ENCODE assay signal across 23 cellular contexts in genomic region chr9:126057461-126057860, GRCh38.
A peak's percentile ranks its signal among the peaks of the same experiment; 100 is the strongest.
DNase-seq lines count a peak whose midpoint lies in the region; ATAC-seq and TF ChIP-seq lines count a peak whose summit lies in the region.
"Had no signal": no experiment of that assay in that cellular context is flagged by ENCODE, and none has a peak within 500 bp of the region (broad histone marks: within the 10 kb centered on the region; RNA-seq: fewer than 3 reads in every experiment).

No MANE protein-coding gene starts in this region.

- H3K4me3 Mint-ChIP-seq in osteocyte (ENCODE audit: unreplicated experiment): no peak overlapping the region
- H3K4me3 Mint-ChIP-seq: activated CD8-positive, alpha-beta memory T cell treated with anti-CD3 and anti-CD28 coated beads, Interleukin-2, amount 10 ng/mL, durations not matched to agents 7 days and 5 days; activated naive CD4-positive, alpha-beta T cell treated with anti-CD3 and anti-CD28 coated beads for 36 hours; activated T-cell treated with anti-CD3 and anti-CD28 coated beads, Interleukin-2, amount 50 U/mL, for 72 hours; B cell; natural killer cell; stimulated activated memory B cell treated with anti-CD40 and anti-IgM and Interleukin-4, amounts not matched to agents 10 μg/mL and 1 μg/mL and 100 μg/mL, for 72 hours; T-helper 2 cell treated with Interferon-gamma antibody and Interleukin-4, amounts not matched to agents 5 μg/mL and 100 μg/mL, for 36 hours had no signal

- no peaks in the 10 kb centered on the region for H4K20me1 ChIP-seq in neural cell (ENCODE audit: insufficient read depth)

- no peaks in the 10 kb centered on the region for H3K36me3 ChIP-seq in neural cell (ENCODE audit: insufficient read depth, low read length)
- H3K36me3 ChIP-seq in body of pancreas (replicated peaks in 1 of 2; ENCODE audit: insufficient read depth in 1 of 2, low read depth in 2 of 2): no peaks in the 10 kb centered on the region
- H3K36me3 ChIP-seq: HAP-1, ovary, right atrium auricular region had no signal

- ATAC-seq in body of pancreas: no peak
- ATAC-seq: activated CD8-positive, alpha-beta memory T cell treated with anti-CD3 and anti-CD28 coated beads, Interleukin-2, amount 10 ng/mL, durations not matched to agents 7 days and 5 days; activated T-cell treated with anti-CD3 and anti-CD28 coated beads, Interleukin-2, amount 50 U/mL, for 72 hours; natural killer cell; stimulated activated memory B cell treated with anti-CD40 and anti-IgM and Interleukin-4, amounts not matched to agents 10 μg/mL and 1 μg/mL and 100 μg/mL, for 72 hours had no signal

- H3K9me3 ChIP-seq in neural cell (ENCODE audit: low read length) (no peaks in the 10 kb centered on the region), body of pancreas (no peaks in the 10 kb centered on the region)
- H3K9me3 ChIP-seq: HAP-1, ovary, right atrium auricular region had no signal

- no peak for TF ChIP-seq EP300 in neural cell (conservative IDR thresholded peaks at IDR 0.05; ENCODE audit: poor library complexity, severe bottlenecking)

- H3K4me3 ChIP-seq in neural cell (ENCODE audit: low read length): no peak overlapping the region
- no peak overlapping the region for H3K4me3 ChIP-seq in body of pancreas
- H3K4me3 ChIP-seq: HAP-1, ovary, right atrium auricular region had no signal

- TF ChIP-seq CTCF in neural cell (IDR thresholded peaks at IDR 0.05; ENCODE audit: poor library complexity, severe bottlenecking) (no peak), body of pancreas (IDR thresholded peaks at IDR 0.05) (no peak), osteocyte (IDR thresholded peaks at IDR 0.05) (no peak)

- TF ChIP-seq POLR2A in body of pancreas (IDR thresholded peaks at IDR 0.05): no peak

- intact Hi-C loops in body of pancreas (cut with DNase I): no loop called here

- TF ChIP-seq RAD21 in neural cell (conservative IDR thresholded peaks at IDR 0.05): no peak

- peak; percentile 75 for DNase-seq in NCI-H2107 treated with DMSO at 0.1 percent for 48 hours (lab: John Stamatoyannopoulos, UW; ENCODE audit: unreplicated experiment)
- no peak for DNase-seq in NCI-H2107 (lab: John Stamatoyannopoulos, UW)
- peak; percentile 71 for DNase-seq in NCI-H2081 treated with DMSO at 0.1 percent for 48 hours (lab: John Stamatoyannopoulos, UW)
- peak; percentile 44 for DNase-seq in NCI-H748 treated with DMSO at 0.1 percent for 48 hours (lab: John Stamatoyannopoulos, UW)
- no peak for DNase-seq in pons (ENCODE audit: low spot score)
- no peak for DNase-seq in body of pancreas
- no peak for DNase-seq in osteocyte (ENCODE audit: extremely low spot score, unreplicated experiment)
- DNase-seq: activated CD4-positive, alpha-beta T cell treated with anti-CD3 and anti-CD28 coated beads, Interleukin-2, amount 50 U/mL, for 1 hour; activated CD8-positive, alpha-beta memory T cell treated with anti-CD3 and anti-CD28 coated beads, Interleukin-2, amount 10 ng/mL, durations not matched to agents 7 days and 5 days; activated naive CD4-positive, alpha-beta T cell treated with anti-CD3 and anti-CD28 coated beads for 36 hours; activated T-cell treated with anti-CD3 and anti-CD28 coated beads, Interleukin-2, amount 50 U/mL, for 72 hours; cortex of kidney; natural killer cell; NCI-H345; stimulated activated CD4-positive, alpha-beta T cell treated with anti-CD3 and anti-CD28 coated beads, Interleukin-4, amount 100 ng/mL, for 1 hour had no signal

- no peaks in the 10 kb centered on the region for H3K9me2 ChIP-seq in neural cell (ENCODE audit: insufficient read depth, low read length)

- no peaks in the 10 kb centered on the region for H3F3A ChIP-seq in neural cell (ENCODE audit: insufficient read depth, low read length, poor library complexity, severe bottlenecking)

- H3K9ac ChIP-seq in neural cell (ENCODE audit: low read length): peak overlapping the region; percentile 43

- H3K9me3 Mint-ChIP-seq in osteocyte (ENCODE audit: unreplicated experiment): no peaks in the 10 kb centered on the region
- H3K9me3 Mint-ChIP-seq: activated naive CD4-positive, alpha-beta T cell treated with anti-CD3 and anti-CD28 coated beads for 36 hours; activated T-cell treated with anti-CD3 and anti-CD28 coated beads, Interleukin-2, amount 50 U/mL, for 72 hours; natural killer cell; stimulated activated memory B cell treated with anti-CD40 and anti-IgM and Interleukin-4, amounts not matched to agents 10 μg/mL and 1 μg/mL and 100 μg/mL, for 72 hours; T-helper 2 cell treated with Interferon-gamma antibody and Interleukin-4, amounts not matched to agents 5 μg/mL and 100 μg/mL, for 36 hours had no signal

- no peaks in the 10 kb centered on the region for H3K4me1 Mint-ChIP-seq in osteocyte (ENCODE audit: unreplicated experiment)
- H3K4me1 Mint-ChIP-seq: activated CD8-positive, alpha-beta memory T cell treated with anti-CD3 and anti-CD28 coated beads, Interleukin-2, amount 10 ng/mL, durations not matched to agents 7 days and 5 days; B cell; natural killer cell; stimulated activated memory B cell treated with anti-CD40 and anti-IgM and Interleukin-4, amounts not matched to agents 10 μg/mL and 1 μg/mL and 100 μg/mL, for 72 hours had no signal

- H3K27me3 ChIP-seq in neural cell (ENCODE audit: insufficient read depth, low read depth, low read length) (no peaks in the 10 kb centered on the region), body of pancreas (no peaks in the 10 kb centered on the region)
- H3K27me3 ChIP-seq: ovary, right atrium auricular region had no signal

- H3K27ac ChIP-seq in neural cell (ENCODE audit: low read length): peak overlapping the region; percentile 69
- H3K27ac ChIP-seq in body of pancreas: no peak overlapping the region
- H3K27ac ChIP-seq: HL-60, ovary, right atrium auricular region had no signal

- H3K79me2 ChIP-seq in neural cell (replicated peaks; ENCODE audit: insufficient read depth, low read length): no peaks in the 10 kb centered on the region

- peaks cover 27% of the 10 kb centered on the region for H3K27me3 Mint-ChIP-seq in osteocyte (ENCODE audit: unreplicated experiment)

- no peaks in the 10 kb centered on the region for H3K36me3 Mint-ChIP-seq in osteocyte (ENCODE audit: unreplicated experiment)
- H3K36me3 Mint-ChIP-seq: activated CD8-positive, alpha-beta memory T cell treated with anti-CD3 and anti-CD28 coated beads, Interleukin-2, amount 10 ng/mL, durations not matched to agents 7 days and 5 days; natural killer cell; stimulated activated memory B cell treated with anti-CD40 and anti-IgM and Interleukin-4, amounts not matched to agents 10 μg/mL and 1 μg/mL and 100 μg/mL, for 72 hours had no signal

- H3K27ac Mint-ChIP-seq in osteocyte (ENCODE audit: unreplicated experiment): no peak overlapping the region
- H3K27ac Mint-ChIP-seq: activated CD8-positive, alpha-beta memory T cell treated with anti-CD3 and anti-CD28 coated beads, Interleukin-2, amount 10 ng/mL, durations not matched to agents 7 days and 5 days; activated naive CD4-positive, alpha-beta T cell treated with anti-CD3 and anti-CD28 coated beads for 36 hours; activated T-cell treated with anti-CD3 and anti-CD28 coated beads, Interleukin-2, amount 50 U/mL, for 72 hours; B cell; natural killer cell; stimulated activated memory B cell treated with anti-CD40 and anti-IgM and Interleukin-4, amounts not matched to agents 10 μg/mL and 1 μg/mL and 100 μg/mL, for 72 hours; T-helper 2 cell treated with Interferon-gamma antibody and Interleukin-4, amounts not matched to agents 5 μg/mL and 100 μg/mL, for 36 hours had no signal

- WGBS in body of pancreas, 2 donors: 69 to 71% methylated on average over 19 of the region's 19 CpGs

- H3K4me1 ChIP-seq in body of pancreas: no peaks in the 10 kb centered on the region
- H3K4me1 ChIP-seq: right atrium auricular region had no signal

- H3K4me2 ChIP-seq in neural cell (ENCODE audit: low read length): no peak overlapping the region

- H2AFZ ChIP-seq in neural cell (ENCODE audit: low read depth, low read length): no peak overlapping the region

TF ChIP-seq in neural cell, 6 proteins besides CTCF, POLR2A, EP300 and RAD21:
- TF ChIP-seq REST (IDR thresholded peaks at IDR 0.05; ENCODE audit: borderline replicate concordance): no peak

Comparison
In these comparisons a context has a peak if more than half of its experiments do, and no peak if none do; other contexts are left out.
1. DNase-seq: peak in NCI-H2107 treated with DMSO at 0.1 percent for 48 hours (single experiment), NCI-H2081 treated with DMSO at 0.1 percent for 48 hours (single experiment) and NCI-H748 treated with DMSO at 0.1 percent for 48 hours (single experiment); none in NCI-H2107 (single experiment), pons (single experiment), body of pancreas (0 of 4) and osteocyte (single experiment).